In genomic region chr1:198776602-198777029, GRCh38 we compare ENCODE assay signal across 8 cellular contexts.
DNase-seq lines count a peak whose midpoint lies in the region; ATAC-seq and TF ChIP-seq lines count a peak whose summit lies in the region.

No MANE protein-coding gene starts in this region.

- no peak overlapping the region for H3K4me3 ChIP-seq in skeletal muscle cell (ENCODE audit: low read depth, low read length)

- ATAC-seq in SK-N-SH treated with all-trans-retinoic acid at 6 μM for 48 hours (peak; percentile 92), HG03039 (IDR thresholded peaks at IDR 0.05; ENCODE audit: unreplicated experiment) (no peak)

- DNase-seq in H4 (ENCODE audit: low spot score) (peak; percentile 66), glomerular endothelial cell (ENCODE audit: extremely low read depth, low read depth, low spot score) (peak; percentile 97), skeletal muscle cell (ENCODE audit: low read depth) (peak; percentile 99), middle frontal gyrus (ENCODE audit: extremely low spot score, low spot score) (no peak), GOT3 (lab: John Stamatoyannopoulos, UW) (no peak), COLO668 (lab: John Stamatoyannopoulos, UW; ENCODE audit: unreplicated experiment) (no peak)

TF ChIP-seq in SK-N-SH treated with all-trans-retinoic acid at 6 μM for 48 hours, 23 proteins besides CTCF, POLR2A, EP300 and RAD21:
- TF ChIP-seq ZC3H10 (CRISPR knock-in tag; IDR thresholded peaks at IDR 0.05) (no peak), CSDC2 (CRISPR knock-in tag; IDR thresholded peaks at IDR 0.05) (no peak), ESRRG (CRISPR knock-in tag; IDR thresholded peaks at IDR 0.05) (no peak), ISL1 (CRISPR knock-in tag; IDR thresholded peaks at IDR 0.05) (no peak), RARB (CRISPR knock-in tag; IDR thresholded peaks at IDR 0.05) (no peak), ARNTL (CRISPR knock-in tag; IDR thresholded peaks at IDR 0.05; ENCODE audit: borderline replicate concordance, low read depth) (no peak)

Comparison
In these comparisons a context has a peak if more than half of its experiments do, and no peak if none do; other contexts are left out.
1. DNase-seq: peak in H4 (single experiment), glomerular endothelial cell (single experiment) and skeletal muscle cell (single experiment); none in middle frontal gyrus (single experiment), GOT3 (single experiment) and COLO668 (single experiment).